ENCODE assay signal across 1 cellular context in the genomic region with DNA sequence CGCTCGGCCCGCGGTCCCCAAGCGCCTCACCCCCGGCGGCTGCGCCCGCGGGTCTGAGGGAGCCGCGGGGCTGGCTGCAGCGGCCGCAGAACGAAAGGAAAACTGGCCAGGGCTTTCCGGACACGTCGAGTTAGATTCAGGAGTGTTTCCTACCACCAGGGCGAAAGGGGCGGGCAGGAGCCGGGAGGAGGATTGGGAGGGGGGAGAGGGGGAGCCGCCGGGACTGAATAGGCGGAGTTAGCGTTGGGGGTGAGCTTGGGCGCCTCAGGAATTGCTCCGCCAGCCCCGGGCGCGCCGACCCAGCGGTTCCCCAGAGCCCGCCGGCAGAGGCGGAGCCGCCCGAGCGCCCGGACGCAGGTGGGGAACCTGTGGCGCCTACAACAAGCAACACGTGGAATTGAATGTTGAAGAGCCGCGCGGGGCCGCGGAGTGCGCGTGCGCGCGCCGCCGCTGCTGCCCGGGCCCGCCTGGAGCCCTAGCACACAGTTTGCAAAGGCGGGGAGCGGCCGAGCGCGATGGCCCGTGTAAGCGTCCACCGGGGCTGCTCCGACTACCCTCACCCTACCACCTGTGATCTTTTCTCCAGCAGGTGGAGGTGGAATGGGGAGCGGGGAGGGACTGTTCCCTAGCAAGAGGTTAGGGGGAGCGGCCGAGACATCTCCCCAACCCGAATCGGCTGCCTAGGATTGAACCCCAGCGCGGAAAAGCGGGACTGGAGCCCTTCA.
A peak's percentile ranks its signal among the peaks of the same experiment; 100 is the strongest.
TF ChIP-seq lines count a peak whose summit lies in the region.

A gene (minus strand): TSS at position 104 of the 725 bp plus-strand sequence. CDS start 123 bp downstream, outside the sequence.

TF ChIP-seq in HepG2, 621 proteins besides CTCF, POLR2A, EP300 and RAD21 (continued from another document and continues in another):
- TF ChIP-seq ARHGAP35 (CRISPR knock-in tag; IDR thresholded peaks at IDR 0.05; ENCODE audit: borderline replicate concordance) (no peak), GABPB1 (CRISPR knock-in tag; IDR thresholded peaks at IDR 0.05) (peak; percentile 58; the same call in 1 of the 2 replicates), ZSCAN25 (CRISPR knock-in tag; IDR thresholded peaks at IDR 0.05) (no peak), SRF (IDR thresholded peaks at IDR 0.05; ENCODE audit: low read depth, low read length) (no peak), TBX2 (CRISPR knock-in tag; IDR thresholded peaks at IDR 0.05; ENCODE audit: borderline replicate concordance) (peak; percentile 81), ZNF24 (IDR thresholded peaks at IDR 0.05) (no peak), TARDBP (CRISPR knock-in tag; IDR thresholded peaks at IDR 0.05) (0 out of 2 replicates have a peak, but pooled peaks have one; percentile 15), ZNF232 (CRISPR knock-in tag; IDR thresholded peaks at IDR 0.05; ENCODE audit: borderline replicate concordance) (no peak; the same call in 1 of the 2 replicates), MZF1 (CRISPR knock-in tag; IDR thresholded peaks at IDR 0.05; ENCODE audit: borderline replicate concordance) (no peak), ZNF446 (CRISPR knock-in tag; IDR thresholded peaks at IDR 0.05) (no peak), ZSCAN9 (CRISPR knock-in tag; IDR thresholded peaks at IDR 0.05; ENCODE audit: borderline replicate concordance) (peak; percentile 30; the same call in 1 of the 2 replicates), SUZ12 (IDR thresholded peaks at IDR 0.05; ENCODE audit: low read depth, low read length) (no peak), RFXAP (CRISPR knock-in tag; IDR thresholded peaks at IDR 0.05; ENCODE audit: borderline replicate concordance) (peak; percentile 46; the same call in 1 of the 2 replicates), ZNF83 (CRISPR knock-in tag; IDR thresholded peaks at IDR 0.05; ENCODE audit: borderline replicate concordance) (no peak), HMG20A (CRISPR knock-in tag; IDR thresholded peaks at IDR 0.05; ENCODE audit: borderline replicate concordance) (no peak), ZNF644 (CRISPR knock-in tag; IDR thresholded peaks at IDR 0.05; ENCODE audit: low read depth) (no peak), NFYC (CRISPR knock-in tag; IDR thresholded peaks at IDR 0.05) (no peak), KDM5B (CRISPR knock-in tag; IDR thresholded peaks at IDR 0.05; ENCODE audit: borderline replicate concordance) (peak; percentile 88; the same call in 1 of the 2 replicates), ZNF331 (CRISPR knock-in tag; IDR thresholded peaks at IDR 0.05) (no peak), NFIC (IDR thresholded peaks at IDR 0.05; ENCODE audit: low read length) (no peak), NCOR1 (IDR thresholded peaks at IDR 0.05; ENCODE audit: borderline replicate concordance, low read length) (no peak), ZFP41 (CRISPR knock-in tag; IDR thresholded peaks at IDR 0.05; ENCODE audit: borderline replicate concordance) (no peak), SPEN (CRISPR knock-in tag; IDR thresholded peaks at IDR 0.05; ENCODE audit: low read depth) (no peak), ZNF329 (CRISPR knock-in tag; IDR thresholded peaks at IDR 0.05; ENCODE audit: low read depth) (peak; percentile 63; the same call in 1 of the 2 replicates), NPAS2 (CRISPR knock-in tag; IDR thresholded peaks at IDR 0.05; ENCODE audit: borderline replicate concordance) (no peak), ETV5 (CRISPR knock-in tag; IDR thresholded peaks at IDR 0.05; ENCODE audit: borderline replicate concordance) (peak; percentile 24; the same call in 1 of the 2 replicates), CHCHD3 (CRISPR knock-in tag; IDR thresholded peaks at IDR 0.05) (no peak; the same call in 1 of the 2 replicates), NR2F6 (IDR thresholded peaks at IDR 0.05) (no peak), NR2F6 (CRISPR knock-in tag; IDR thresholded peaks at IDR 0.05) (no peak), ZNF235 (CRISPR knock-in tag; IDR thresholded peaks at IDR 0.05; ENCODE audit: borderline replicate concordance) (no peak), ZNF138 (CRISPR knock-in tag; IDR thresholded peaks at IDR 0.05; ENCODE audit: low read depth) (peak; percentile 21; the same call in 1 of the 2 replicates), MXD4 (CRISPR knock-in tag; IDR thresholded peaks at IDR 0.05) (peak; percentile 80)
- TF ChIP-seq, protein P1, sequence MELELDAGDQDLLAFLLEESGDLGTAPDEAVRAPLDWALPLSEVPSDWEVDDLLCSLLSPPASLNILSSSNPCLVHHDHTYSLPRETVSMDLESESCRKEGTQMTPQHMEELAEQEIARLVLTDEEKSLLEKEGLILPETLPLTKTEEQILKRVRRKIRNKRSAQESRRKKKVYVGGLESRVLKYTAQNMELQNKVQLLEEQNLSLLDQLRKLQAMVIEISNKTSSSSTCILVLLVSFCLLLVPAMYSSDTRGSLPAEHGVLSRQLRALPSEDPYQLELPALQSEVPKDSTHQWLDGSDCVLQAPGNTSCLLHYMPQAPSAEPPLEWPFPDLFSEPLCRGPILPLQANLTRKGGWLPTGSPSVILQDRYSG (CRISPR knock-in tag; IDR thresholded peaks at IDR 0.05) = peak; percentile 81; the same call in 1 of the 2 replicates
- TF ChIP-seq, protein P2, sequence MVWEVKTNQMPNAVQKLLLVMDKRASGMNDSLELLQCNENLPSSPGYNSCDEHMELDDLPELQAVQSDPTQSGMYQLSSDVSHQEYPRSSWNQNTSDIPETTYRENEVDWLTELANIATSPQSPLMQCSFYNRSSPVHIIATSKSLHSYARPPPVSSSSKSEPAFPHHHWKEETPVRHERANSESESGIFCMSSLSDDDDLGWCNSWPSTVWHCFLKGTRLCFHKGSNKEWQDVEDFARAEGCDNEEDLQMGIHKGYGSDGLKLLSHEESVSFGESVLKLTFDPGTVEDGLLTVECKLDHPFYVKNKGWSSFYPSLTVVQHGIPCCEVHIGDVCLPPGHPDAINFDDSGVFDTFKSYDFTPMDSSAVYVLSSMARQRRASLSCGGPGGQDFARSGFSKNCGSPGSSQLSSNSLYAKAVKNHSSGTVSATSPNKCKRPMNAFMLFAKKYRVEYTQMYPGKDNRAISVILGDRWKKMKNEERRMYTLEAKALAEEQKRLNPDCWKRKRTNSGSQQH (CRISPR knock-in tag; IDR thresholded peaks at IDR 0.05; ENCODE audit: low read depth) = peak; percentile 69; the same call in 1 of the 2 replicates
- TF ChIP-seq, protein P3, sequence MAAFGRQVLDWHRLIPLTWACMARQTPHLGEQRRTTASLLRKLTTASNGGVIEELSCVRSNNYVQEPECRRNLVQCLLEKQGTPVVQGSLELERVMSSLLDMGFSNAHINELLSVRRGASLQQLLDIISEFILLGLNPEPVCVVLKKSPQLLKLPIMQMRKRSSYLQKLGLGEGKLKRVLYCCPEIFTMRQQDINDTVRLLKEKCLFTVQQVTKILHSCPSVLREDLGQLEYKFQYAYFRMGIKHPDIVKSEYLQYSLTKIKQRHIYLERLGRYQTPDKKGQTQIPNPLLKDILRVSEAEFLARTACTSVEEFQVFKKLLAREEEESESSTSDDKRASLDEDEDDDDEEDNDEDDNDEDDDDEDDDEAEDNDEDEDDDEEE (CRISPR knock-in tag; IDR thresholded peaks at IDR 0.05) = peak; percentile 69; the same call in 1 of the 2 replicates
- TF ChIP-seq, protein P4, sequence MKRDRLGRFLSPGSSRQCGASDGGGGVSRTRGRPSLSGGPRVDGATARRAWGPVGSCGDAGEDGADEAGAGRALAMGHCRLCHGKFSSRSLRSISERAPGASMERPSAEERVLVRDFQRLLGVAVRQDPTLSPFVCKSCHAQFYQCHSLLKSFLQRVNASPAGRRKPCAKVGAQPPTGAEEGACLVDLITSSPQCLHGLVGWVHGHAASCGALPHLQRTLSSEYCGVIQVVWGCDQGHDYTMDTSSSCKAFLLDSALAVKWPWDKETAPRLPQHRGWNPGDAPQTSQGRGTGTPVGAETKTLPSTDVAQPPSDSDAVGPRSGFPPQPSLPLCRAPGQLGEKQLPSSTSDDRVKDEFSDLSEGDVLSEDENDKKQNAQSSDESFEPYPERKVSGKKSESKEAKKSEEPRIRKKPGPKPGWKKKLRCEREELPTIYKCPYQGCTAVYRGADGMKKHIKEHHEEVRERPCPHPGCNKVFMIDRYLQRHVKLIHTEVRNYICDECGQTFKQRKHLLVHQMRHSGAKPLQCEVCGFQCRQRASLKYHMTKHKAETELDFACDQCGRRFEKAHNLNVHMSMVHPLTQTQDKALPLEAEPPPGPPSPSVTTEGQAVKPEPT (CRISPR knock-in tag; IDR thresholded peaks at IDR 0.05; ENCODE audit: low read depth) = no peak; the same call in 1 of the 2 replicates
- TF ChIP-seq, protein P5, sequence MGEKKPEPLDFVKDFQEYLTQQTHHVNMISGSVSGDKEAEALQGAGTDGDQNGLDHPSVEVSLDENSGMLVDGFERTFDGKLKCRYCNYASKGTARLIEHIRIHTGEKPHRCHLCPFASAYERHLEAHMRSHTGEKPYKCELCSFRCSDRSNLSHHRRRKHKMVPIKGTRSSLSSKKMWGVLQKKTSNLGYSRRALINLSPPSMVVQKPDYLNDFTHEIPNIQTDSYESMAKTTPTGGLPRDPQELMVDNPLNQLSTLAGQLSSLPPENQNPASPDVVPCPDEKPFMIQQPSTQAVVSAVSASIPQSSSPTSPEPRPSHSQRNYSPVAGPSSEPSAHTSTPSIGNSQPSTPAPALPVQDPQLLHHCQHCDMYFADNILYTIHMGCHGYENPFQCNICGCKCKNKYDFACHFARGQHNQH (CRISPR knock-in tag; IDR thresholded peaks at IDR 0.05) = peak; percentile 84; the same call in 1 of the 2 replicates
- TF ChIP-seq, protein P6, sequence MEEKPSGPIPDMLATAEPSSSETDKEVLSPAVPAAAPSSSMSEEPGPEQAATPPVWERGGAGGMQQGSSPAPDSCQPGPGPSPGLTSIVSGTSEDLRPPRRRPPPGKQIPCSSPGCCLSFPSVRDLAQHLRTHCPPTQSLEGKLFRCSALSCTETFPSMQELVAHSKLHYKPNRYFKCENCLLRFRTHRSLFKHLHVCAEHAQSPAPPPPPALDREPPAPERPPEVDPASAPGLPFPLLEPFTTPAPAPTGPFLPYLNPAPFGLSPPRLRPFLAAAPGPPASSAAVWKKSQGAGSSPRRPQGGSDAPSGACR (CRISPR knock-in tag; IDR thresholded peaks at IDR 0.05) = no peak
- TF ChIP-seq, protein P7, sequence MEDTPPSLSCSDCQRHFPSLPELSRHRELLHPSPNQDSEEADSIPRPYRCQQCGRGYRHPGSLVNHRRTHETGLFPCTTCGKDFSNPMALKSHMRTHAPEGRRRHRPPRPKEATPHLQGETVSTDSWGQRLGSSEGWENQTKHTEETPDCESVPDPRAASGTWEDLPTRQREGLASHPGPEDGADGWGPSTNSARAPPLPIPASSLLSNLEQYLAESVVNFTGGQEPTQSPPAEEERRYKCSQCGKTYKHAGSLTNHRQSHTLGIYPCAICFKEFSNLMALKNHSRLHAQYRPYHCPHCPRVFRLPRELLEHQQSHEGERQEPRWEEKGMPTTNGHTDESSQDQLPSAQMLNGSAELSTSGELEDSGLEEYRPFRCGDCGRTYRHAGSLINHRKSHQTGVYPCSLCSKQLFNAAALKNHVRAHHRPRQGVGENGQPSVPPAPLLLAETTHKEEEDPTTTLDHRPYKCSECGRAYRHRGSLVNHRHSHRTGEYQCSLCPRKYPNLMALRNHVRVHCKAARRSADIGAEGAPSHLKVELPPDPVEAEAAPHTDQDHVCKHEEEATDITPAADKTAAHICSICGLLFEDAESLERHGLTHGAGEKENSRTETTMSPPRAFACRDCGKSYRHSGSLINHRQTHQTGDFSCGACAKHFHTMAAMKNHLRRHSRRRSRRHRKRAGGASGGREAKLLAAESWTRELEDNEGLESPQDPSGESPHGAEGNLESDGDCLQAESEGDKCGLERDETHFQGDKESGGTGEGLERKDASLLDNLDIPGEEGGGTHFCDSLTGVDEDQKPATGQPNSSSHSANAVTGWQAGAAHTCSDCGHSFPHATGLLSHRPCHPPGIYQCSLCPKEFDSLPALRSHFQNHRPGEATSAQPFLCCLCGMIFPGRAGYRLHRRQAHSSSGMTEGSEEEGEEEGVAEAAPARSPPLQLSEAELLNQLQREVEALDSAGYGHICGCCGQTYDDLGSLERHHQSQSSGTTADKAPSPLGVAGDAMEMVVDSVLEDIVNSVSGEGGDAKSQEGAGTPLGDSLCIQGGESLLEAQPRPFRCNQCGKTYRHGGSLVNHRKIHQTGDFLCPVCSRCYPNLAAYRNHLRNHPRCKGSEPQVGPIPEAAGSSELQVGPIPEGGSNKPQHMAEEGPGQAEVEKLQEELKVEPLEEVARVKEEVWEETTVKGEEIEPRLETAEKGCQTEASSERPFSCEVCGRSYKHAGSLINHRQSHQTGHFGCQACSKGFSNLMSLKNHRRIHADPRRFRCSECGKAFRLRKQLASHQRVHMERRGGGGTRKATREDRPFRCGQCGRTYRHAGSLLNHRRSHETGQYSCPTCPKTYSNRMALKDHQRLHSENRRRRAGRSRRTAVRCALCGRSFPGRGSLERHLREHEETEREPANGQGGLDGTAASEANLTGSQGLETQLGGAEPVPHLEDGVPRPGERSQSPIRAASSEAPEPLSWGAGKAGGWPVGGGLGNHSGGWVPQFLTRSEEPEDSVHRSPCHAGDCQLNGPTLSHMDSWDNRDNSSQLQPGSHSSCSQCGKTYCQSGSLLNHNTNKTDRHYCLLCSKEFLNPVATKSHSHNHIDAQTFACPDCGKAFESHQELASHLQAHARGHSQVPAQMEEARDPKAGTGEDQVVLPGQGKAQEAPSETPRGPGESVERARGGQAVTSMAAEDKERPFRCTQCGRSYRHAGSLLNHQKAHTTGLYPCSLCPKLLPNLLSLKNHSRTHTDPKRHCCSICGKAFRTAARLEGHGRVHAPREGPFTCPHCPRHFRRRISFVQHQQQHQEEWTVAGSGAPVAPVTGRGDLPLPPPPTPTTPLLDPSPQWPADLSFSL (CRISPR knock-in tag; IDR thresholded peaks at IDR 0.05) = no peak
- TF ChIP-seq, protein P8, sequence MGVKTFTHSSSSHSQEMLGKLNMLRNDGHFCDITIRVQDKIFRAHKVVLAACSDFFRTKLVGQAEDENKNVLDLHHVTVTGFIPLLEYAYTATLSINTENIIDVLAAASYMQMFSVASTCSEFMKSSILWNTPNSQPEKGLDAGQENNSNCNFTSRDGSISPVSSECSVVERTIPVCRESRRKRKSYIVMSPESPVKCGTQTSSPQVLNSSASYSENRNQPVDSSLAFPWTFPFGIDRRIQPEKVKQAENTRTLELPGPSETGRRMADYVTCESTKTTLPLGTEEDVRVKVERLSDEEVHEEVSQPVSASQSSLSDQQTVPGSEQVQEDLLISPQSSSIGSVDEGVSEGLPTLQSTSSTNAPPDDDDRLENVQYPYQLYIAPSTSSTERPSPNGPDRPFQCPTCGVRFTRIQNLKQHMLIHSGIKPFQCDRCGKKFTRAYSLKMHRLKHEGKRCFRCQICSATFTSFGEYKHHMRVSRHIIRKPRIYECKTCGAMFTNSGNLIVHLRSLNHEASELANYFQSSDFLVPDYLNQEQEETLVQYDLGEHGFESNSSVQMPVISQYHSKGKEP (CRISPR knock-in tag; IDR thresholded peaks at IDR 0.05) = no peak
- TF ChIP-seq, protein P9, sequence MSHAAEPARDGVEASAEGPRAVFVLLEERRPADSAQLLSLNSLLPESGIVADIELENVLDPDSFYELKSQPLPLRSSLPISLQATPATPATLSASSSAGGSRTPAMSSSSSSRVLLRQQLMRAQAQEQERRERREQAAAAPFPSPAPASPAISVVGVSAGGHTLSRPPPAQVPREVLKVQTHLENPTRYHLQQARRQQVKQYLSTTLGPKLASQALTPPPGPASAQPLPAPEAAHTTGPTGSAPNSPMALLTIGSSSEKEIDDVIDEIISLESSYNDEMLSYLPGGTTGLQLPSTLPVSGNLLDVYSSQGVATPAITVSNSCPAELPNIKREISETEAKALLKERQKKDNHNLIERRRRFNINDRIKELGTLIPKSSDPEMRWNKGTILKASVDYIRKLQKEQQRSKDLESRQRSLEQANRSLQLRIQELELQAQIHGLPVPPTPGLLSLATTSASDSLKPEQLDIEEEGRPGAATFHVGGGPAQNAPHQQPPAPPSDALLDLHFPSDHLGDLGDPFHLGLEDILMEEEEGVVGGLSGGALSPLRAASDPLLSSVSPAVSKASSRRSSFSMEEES (CRISPR knock-in tag; IDR thresholded peaks at IDR 0.05) = peak; percentile 51; the same call in 1 of the 2 replicates
